Comparison of ENCODE assay signal across 8 cellular contexts in the genomic region with DNA sequence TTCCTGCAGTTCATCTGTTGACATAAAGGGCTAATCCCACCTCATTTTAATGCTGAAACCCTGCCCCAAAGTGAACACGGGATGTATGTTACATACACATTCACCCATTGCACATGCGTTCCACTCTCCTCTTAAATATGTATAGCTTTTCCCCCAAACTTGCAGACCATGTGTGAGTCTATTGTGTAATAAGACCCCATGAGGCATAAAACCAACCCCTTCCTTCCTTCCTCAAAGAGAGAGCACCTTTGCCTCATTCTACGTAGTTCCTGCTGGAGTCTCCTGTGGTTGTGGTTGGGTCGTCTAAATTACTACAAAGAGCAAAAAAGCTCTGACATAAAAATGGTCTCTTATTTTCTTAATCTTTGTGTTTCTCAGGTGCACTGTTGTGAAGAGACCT.
A peak's percentile ranks its signal among the peaks of the same experiment; 100 is the strongest.
DNase-seq lines count a peak whose midpoint lies in the region; ATAC-seq and TF ChIP-seq lines count a peak whose summit lies in the region.

No MANE protein-coding gene starts in this region.

- H3K27ac Mint-ChIP-seq in activated CD8-positive, alpha-beta T cell treated with anti-CD3 and anti-CD28 coated beads for 36 hours = no peak overlapping the region

- peaks cover 29% of the 10 kb centered on the region for H3K4me1 ChIP-seq in left ventricle myocardium inferior
- peaks cover 5% of the 10 kb centered on the region for H3K4me1 ChIP-seq in mesendoderm (ENCODE audit: control insufficient read depth, low read depth, low read length)

- H3K27me3 Mint-ChIP-seq in activated CD8-positive, alpha-beta T cell treated with anti-CD3 and anti-CD28 coated beads for 36 hours = no peaks in the 10 kb centered on the region

- H3K4me2 ChIP-seq in mesendoderm (ENCODE audit: low read length) = no peak overlapping the region

- H2AK5ac ChIP-seq in mesendoderm (ENCODE audit: low read length) = no peak overlapping the region

- H3K4me3 ChIP-seq in left ventricle myocardium inferior = no peak overlapping the region
- H3K4me3 ChIP-seq in mesendoderm (ENCODE audit: low read length) = no peak overlapping the region

- no peak overlapping the region for H4K8ac ChIP-seq in mesendoderm (ENCODE audit: low read depth, low read length)

- H3K4me1 Mint-ChIP-seq in activated CD8-positive, alpha-beta T cell treated with anti-CD3 and anti-CD28 coated beads for 36 hours (ENCODE audit: low read depth) = peaks cover 36% of the 10 kb centered on the region

- no peak overlapping the region for H2BK120ac ChIP-seq in mesendoderm (ENCODE audit: low read depth, low read length)

- CTCF ChIA-PET in activated CD8-positive, alpha-beta T cell treated with anti-CD3 and anti-CD28 coated beads for 36 hours (lab: Charles Lee) = interaction anchor here (0.8 kb wide), 1 partner anchor 57 kb away, joined by 3 read pairs; no protein-coding TSS in a partner anchor

- no peak overlapping the region for H3K18ac ChIP-seq in mesendoderm (ENCODE audit: low read length)

- H3K27me3 ChIP-seq in left ventricle myocardium inferior (ENCODE audit: low read depth) (no peaks in the 10 kb centered on the region), mesendoderm (ENCODE audit: insufficient read depth, low read length, poor library complexity) (no peaks in the 10 kb centered on the region)

- no peak for ATAC-seq in activated CD8-positive, alpha-beta T cell treated with anti-CD3 and anti-CD28 coated beads for 36 hours
- ATAC-seq in HG02840 (IDR thresholded peaks at IDR 0.05; ENCODE audit: low FRiP score, unreplicated experiment) (no peak), GM18867 (IDR thresholded peaks at IDR 0.05; ENCODE audit: unreplicated experiment) (no peak)

- no peak overlapping the region for H3K23ac ChIP-seq in mesendoderm (ENCODE audit: low read length)

- H3K4ac ChIP-seq in mesendoderm (ENCODE audit: low read depth, low read length) = no peak overlapping the region

- H3K56ac ChIP-seq in mesendoderm (ENCODE audit: low read length) = peak overlapping the region; percentile 69

- TF ChIP-seq CTCF in left ventricle myocardium inferior (IDR thresholded peaks at IDR 0.05; ENCODE audit: borderline replicate concordance) = no peak
- no peak for TF ChIP-seq CTCF in activated CD8-positive, alpha-beta T cell treated with anti-CD3 and anti-CD28 coated beads for 36 hours (IDR thresholded peaks at IDR 0.05)

- H3K36me3 ChIP-seq in left ventricle myocardium inferior (no peaks in the 10 kb centered on the region), mesendoderm (ENCODE audit: control insufficient read depth, insufficient read depth, low read length) (no peaks in the 10 kb centered on the region)

- H3K27ac ChIP-seq in left ventricle myocardium inferior (replicated peaks) = peak overlapping the region; percentile 70
- peak overlapping the region; percentile 63 for H3K27ac ChIP-seq in mesendoderm (ENCODE audit: low read depth, low read length)

- DNase-seq in left ventricle myocardium inferior (no peak), cardiac septum (ENCODE audit: low spot score) (no peak), mesendoderm (no peak), occipital lobe (lab: John Stamatoyannopoulos, UW) (no peak), COLO829 (ENCODE audit: low spot score) (no peak)
- peak; percentile 17 for DNase-seq in activated CD8-positive, alpha-beta T cell treated with anti-CD3 and anti-CD28 coated beads for 36 hours

- H3K4me3 Mint-ChIP-seq in activated CD8-positive, alpha-beta T cell treated with anti-CD3 and anti-CD28 coated beads for 36 hours = no peak overlapping the region

- no peak overlapping the region for H3K9ac ChIP-seq in mesendoderm (ENCODE audit: low read length)

- H2BK15ac ChIP-seq in mesendoderm (replicated peaks; ENCODE audit: low read depth) = no peak overlapping the region

- no peaks in the 10 kb centered on the region for H3K79me2 ChIP-seq in mesendoderm (ENCODE audit: control insufficient read depth, insufficient read depth, low read length)

- intact Hi-C loops in left ventricle myocardium inferior (cut with micrococcal nuclease) (no loop called here), cardiac septum (cut with DNase I) (no loop called here)
- intact Hi-C loops in activated CD8-positive, alpha-beta T cell treated with anti-CD3 and anti-CD28 coated beads for 36 hours (cut with micrococcal nuclease) = loop anchor here (10.0 kb wide), 1 partner anchor 326 kb away; no protein-coding TSS in a partner anchor

- H3K9me3 ChIP-seq in left ventricle myocardium inferior (replicated peaks) = peaks cover 12% of the 10 kb centered on the region

- no peak overlapping the region for H4K5ac ChIP-seq in mesendoderm (ENCODE audit: low read length)

- no CpG with 5 or more reads among the region's 4 CpGs for WGBS in mesendoderm (ENCODE audit: extremely low coverage, insufficient coverage, low lambda C conversion rate)

- H3K36me3 Mint-ChIP-seq in activated CD8-positive, alpha-beta T cell treated with anti-CD3 and anti-CD28 coated beads for 36 hours (ENCODE audit: low read depth) = peaks cover 4% of the 10 kb centered on the region

- no peaks in the 10 kb centered on the region for H3K79me1 ChIP-seq in mesendoderm (ENCODE audit: low read length)

- H2BK5ac ChIP-seq in mesendoderm (ENCODE audit: low read length) = no peak overlapping the region

- H3K9me3 Mint-ChIP-seq in activated CD8-positive, alpha-beta T cell treated with anti-CD3 and anti-CD28 coated beads for 36 hours = peaks cover 13% of the 10 kb centered on the region

- POLR2A ChIA-PET in activated CD8-positive, alpha-beta T cell treated with anti-CD3 and anti-CD28 coated beads for 36 hours (lab: Charles Lee) = interaction anchor here (0.8 to 2.0 kb wide), 4 partner anchors 9 to 345 kb away, joined by 3 to 7 read pairs (median 4); a partner anchor contains a TSS
